ENCODE assay signal across 1 cellular context in genomic region chr12:47883663-47884195, GRCh38.
TF ChIP-seq lines count a peak whose summit lies in the region.

No MANE protein-coding gene starts in this region.

TF ChIP-seq in IMR-90, 13 proteins besides CTCF, POLR2A, EP300 and RAD21:
- TF ChIP-seq BHLHE40 (IDR thresholded peaks at IDR 0.05; ENCODE audit: low read depth, low read length): no peak
- TF ChIP-seq MXI1 (IDR thresholded peaks at IDR 0.05; ENCODE audit: borderline replicate concordance, low read depth, low read length): no peak
- no peak for TF ChIP-seq SMC3 (IDR thresholded peaks at IDR 0.05; ENCODE audit: low read depth, low read length)
- TF ChIP-seq FOS (IDR thresholded peaks at IDR 0.05; ENCODE audit: low read depth, low read length): no peak
- no peak for TF ChIP-seq USF2 (IDR thresholded peaks at IDR 0.05; ENCODE audit: low read depth, low read length)
- no peak for TF ChIP-seq RFX5 (IDR thresholded peaks at IDR 0.05; ENCODE audit: low read depth, low read length)
- TF ChIP-seq, protein P1, sequence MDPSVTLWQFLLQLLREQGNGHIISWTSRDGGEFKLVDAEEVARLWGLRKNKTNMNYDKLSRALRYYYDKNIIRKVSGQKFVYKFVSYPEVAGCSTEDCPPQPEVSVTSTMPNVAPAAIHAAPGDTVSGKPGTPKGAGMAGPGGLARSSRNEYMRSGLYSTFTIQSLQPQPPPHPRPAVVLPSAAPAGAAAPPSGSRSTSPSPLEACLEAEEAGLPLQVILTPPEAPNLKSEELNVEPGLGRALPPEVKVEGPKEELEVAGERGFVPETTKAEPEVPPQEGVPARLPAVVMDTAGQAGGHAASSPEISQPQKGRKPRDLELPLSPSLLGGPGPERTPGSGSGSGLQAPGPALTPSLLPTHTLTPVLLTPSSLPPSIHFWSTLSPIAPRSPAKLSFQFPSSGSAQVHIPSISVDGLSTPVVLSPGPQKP (IDR thresholded peaks at IDR 0.05; ENCODE audit: borderline replicate concordance, low read depth, low read length): no peak
- TF ChIP-seq CEBPB (IDR thresholded peaks at IDR 0.05; ENCODE audit: low read depth, low read length): no peak
- TF ChIP-seq MAFK (IDR thresholded peaks at IDR 0.05; ENCODE audit: low read depth, low read length): no peak
- no peak for TF ChIP-seq NFE2L2 (IDR thresholded peaks at IDR 0.05; ENCODE audit: low read depth, low read length)
